8 cellular contexts compared by ENCODE assay signal in the genomic region with DNA sequence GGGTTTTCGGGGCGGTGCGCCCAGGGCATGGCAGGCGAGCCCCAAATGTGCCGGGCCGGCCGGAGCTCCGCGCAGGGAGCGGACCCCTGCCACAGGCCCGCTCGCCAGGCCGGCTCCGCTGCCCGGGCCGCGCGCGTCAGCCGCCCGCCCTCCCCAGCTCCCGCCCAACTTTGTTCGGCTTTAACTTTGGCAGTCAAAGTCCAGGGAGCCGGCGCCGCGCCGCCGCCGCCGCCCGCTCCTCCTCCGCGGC. TPM values are rescaled to one million over a fixed set of nuclear protein-coding genes. Genes with fewer than 3 reads are reported as not detected.
DNase-seq lines count a peak whose midpoint lies in the region; ATAC-seq and TF ChIP-seq lines count a peak whose summit lies in the region.

No MANE protein-coding gene starts in this region.

- H3K14ac ChIP-seq in trophoblast cell (ENCODE audit: low read length) = peak overlapping the region; percentile 94

- H3K9me3 ChIP-seq in DOHH2 (ENCODE audit: control insufficient read depth, insufficient read depth, low read length) (no peaks in the 10 kb centered on the region), HUES48 (ENCODE audit: control insufficient read depth, insufficient read depth, low read length) (no peaks in the 10 kb centered on the region), trophoblast cell (ENCODE audit: insufficient read depth, low read depth, low read length) (no peaks in the 10 kb centered on the region)

- H3K36me3 ChIP-seq in DOHH2 (ENCODE audit: control insufficient read depth, low read length) (peaks cover 53% of the 10 kb centered on the region), HUES48 (ENCODE audit: control insufficient read depth, insufficient read depth, low read length) (peaks cover 13% of the 10 kb centered on the region; the same call in 1 of the 2 replicates), trophoblast cell (ENCODE audit: control insufficient read depth in 1 of 2, insufficient read depth in 2 of 2, low read length in 2 of 2) (peaks cover 0 to 3% of the 10 kb centered on the region in 2 experiments)

- H3K79me2 ChIP-seq in DOHH2 (ENCODE audit: control insufficient read depth, low read length) (peaks cover 51% of the 10 kb centered on the region), trophoblast cell (ENCODE audit: control insufficient read depth, insufficient read depth, low read length, poor library complexity) (peaks cover 8% of the 10 kb centered on the region)

- peak overlapping the region; percentile 95 for H2BK5ac ChIP-seq in trophoblast cell (ENCODE audit: low read depth, low read length, poor library complexity)

- ATAC-seq in GM21423 (IDR thresholded peaks at IDR 0.05; ENCODE audit: unreplicated experiment) = peak; percentile 33

- H4K12ac ChIP-seq in trophoblast cell (ENCODE audit: low read depth, low read length) = peak overlapping the region; percentile 81

- peak overlapping the region; percentile 88 for H4K91ac ChIP-seq in trophoblast cell (ENCODE audit: low read depth, low read length)

- no CpG with 5 or more reads among the region's 34 CpGs for WGBS in trophoblast cell (ENCODE audit: extremely low coverage, insufficient coverage, insufficient read length)

- H3K4me1 Mint-ChIP-seq in activated naive CD8-positive, alpha-beta T cell (ENCODE audit: low read depth) = peaks cover 25% of the 10 kb centered on the region

- DNase-seq in cardiac septum (ENCODE audit: low spot score) = peak; percentile 87
- peak in 1 of 2 donors; percentile 80 for DNase-seq in trophoblast cell
- DNase-seq in NCI-H1694 treated with DMSO at 0.1 percent for 48 hours (lab: John Stamatoyannopoulos, UW) = no peak
- DNase-seq in kidney tubule cell (ENCODE audit: low spot score) = no peak

- no peaks in the 10 kb centered on the region for H3K9me2 ChIP-seq in DOHH2 (replicated peaks; ENCODE audit: control insufficient read depth, low read length)

- no peak overlapping the region for H2AK5ac ChIP-seq in trophoblast cell (ENCODE audit: low read length)

- H4K8ac ChIP-seq in trophoblast cell (ENCODE audit: low read depth, low read length) = peak overlapping the region; percentile 83

- H3K36me3 Mint-ChIP-seq in activated naive CD8-positive, alpha-beta T cell = peaks cover 9% of the 10 kb centered on the region

- H3K4me2 ChIP-seq in DOHH2 (ENCODE audit: low read length) (peak overlapping the region; percentile 91), trophoblast cell (ENCODE audit: low read length) (peak overlapping the region; percentile 82)

- peaks cover 10% of the 10 kb centered on the region for H3K79me1 ChIP-seq in trophoblast cell (ENCODE audit: low read length)

- no peaks in the 10 kb centered on the region for H4K20me1 ChIP-seq in DOHH2 (ENCODE audit: control insufficient read depth, insufficient read depth, low read depth, low read length)

- peak overlapping the region; percentile 85 for H3K4ac ChIP-seq in trophoblast cell (ENCODE audit: low read depth, low read length)

- peak overlapping the region; percentile 94 for H3K4me3 Mint-ChIP-seq in activated naive CD8-positive, alpha-beta T cell

- H3K9ac ChIP-seq in HUES48 (ENCODE audit: low read depth, low read length) (peak overlapping the region; percentile 85), trophoblast cell (ENCODE audit: low read length) (peak overlapping the region; percentile 95)

- H3K27ac ChIP-seq in DOHH2 (ENCODE audit: low read depth, low read length) = peak overlapping the region; percentile 81
- peak overlapping the region; percentile 92 for H3K27ac ChIP-seq in HUES48 (ENCODE audit: low read depth, low read length)
- peak overlapping the region; percentile 93 for H3K27ac ChIP-seq in trophoblast cell (ENCODE audit: low read depth, low read length)

- H3K27me3 ChIP-seq in DOHH2 (ENCODE audit: control insufficient read depth, low read length) (no peaks in the 10 kb centered on the region), HUES48 (ENCODE audit: control insufficient read depth, insufficient read depth, low read length) (peaks cover 11% of the 10 kb centered on the region), trophoblast cell (ENCODE audit: insufficient read depth, low read length) (no peaks in the 10 kb centered on the region)

- peak overlapping the region; percentile 6 for H2BK12ac ChIP-seq in trophoblast cell (ENCODE audit: low read length)

- H3K27me3 Mint-ChIP-seq in activated naive CD8-positive, alpha-beta T cell = no peaks in the 10 kb centered on the region

- no peak for TF ChIP-seq CTCF in DOHH2 (IDR thresholded peaks at IDR 0.05; ENCODE audit: low read depth, low read length, poor library complexity, severe bottlenecking)

- peak overlapping the region; percentile 62 for H3K18ac ChIP-seq in trophoblast cell (ENCODE audit: low read length)

- H2BK120ac ChIP-seq in trophoblast cell (ENCODE audit: insufficient read depth, low read length, poor library complexity) = peak overlapping the region; percentile 90

- no peaks in the 10 kb centered on the region; the same call in 1 of the 2 replicates for H3F3A ChIP-seq in DOHH2 (ENCODE audit: control insufficient read depth, insufficient read depth)

- no peaks in the 10 kb centered on the region for H3K9me3 Mint-ChIP-seq in activated naive CD8-positive, alpha-beta T cell (ENCODE audit: low read depth)

- H3K4me3 ChIP-seq in DOHH2 (ENCODE audit: low read length) = peak overlapping the region; percentile 81
- H3K4me3 ChIP-seq in HUES48 (ENCODE audit: low read depth, low read length) = peak overlapping the region; percentile 94
- peak overlapping the region; percentile 93 for H3K4me3 ChIP-seq in trophoblast cell (ENCODE audit: low read depth, low read length)

- H3K27ac Mint-ChIP-seq in activated naive CD8-positive, alpha-beta T cell = no peak overlapping the region

- H3K23ac ChIP-seq in trophoblast cell (ENCODE audit: low read length) = no peak overlapping the region

- intact Hi-C loops in cardiac septum (cut with DNase I) = loop anchor here (2.0 to 5.0 kb wide), 3 partner anchors 94 to 779 kb away; a partner anchor contains a TSS

- H3K4me1 ChIP-seq in DOHH2 (ENCODE audit: control insufficient read depth, low read length) (peaks cover 39% of the 10 kb centered on the region), HUES48 (ENCODE audit: control insufficient read depth, insufficient read depth, low read length) (peaks cover 10% of the 10 kb centered on the region; the same call in 1 of the 2 replicates), trophoblast cell (ENCODE audit: control insufficient read depth in 1 of 2, insufficient read depth in 2 of 2, low read length in 2 of 2) (no peaks in the 10 kb centered on the region)

- H2AFZ ChIP-seq in trophoblast cell (ENCODE audit: insufficient read depth, low read length, poor library complexity) = peak overlapping the region; percentile 81

RNA-seq across cellular contexts. Expression of a gene that starts 0.5 kb away (rescaled TPM):
- 4.5 TPM for total RNA-seq in cardiac septum
- 4.4 and 4.7 TPM in 2 replicates for polyA plus RNA-seq in trophoblast cell (2013)
